ENCODE assay signal across 16 cellular contexts in genomic region chr12:131882804-131883520, GRCh38. TPM values are rescaled to one million over a fixed set of nuclear protein-coding genes. Genes with fewer than 3 reads are reported as not detected.
DNase-seq lines count a peak whose midpoint lies in the region; TF ChIP-seq lines count a peak whose summit lies in the region.
"Had no signal": no experiment of that assay in that cellular context is flagged by ENCODE, and none has a peak within 500 bp of the region (broad histone marks: within the 10 kb centered on the region; RNA-seq: fewer than 3 reads in every experiment).

No MANE protein-coding gene starts in this region.

- peaks cover 10% of the 10 kb centered on the region for H3K9me3 ChIP-seq in adipocyte (ENCODE audit: control insufficient read depth, low read length)
- H3K9me3 ChIP-seq in neutrophil: no peaks in the 10 kb centered on the region
- H3K9me3 ChIP-seq in MG63: peaks cover 2% of the 10 kb centered on the region; the same call in 1 of the 2 replicates
- H3K9me3 ChIP-seq in A673 (ENCODE audit: low read depth, low read length, poor library complexity, severe bottlenecking): no peaks in the 10 kb centered on the region
- H3K9me3 ChIP-seq: prostate gland had no signal

- H3K4me1 ChIP-seq in adipocyte (ENCODE audit: control insufficient read depth, insufficient read depth, low read length) (no peaks in the 10 kb centered on the region), neutrophil (ENCODE audit: control insufficient read depth in 1 of 2, insufficient read depth in 1 of 2, low read depth in 1 of 2, low read length in 1 of 2) (peaks cover 46 to 50% of the 10 kb centered on the region in 2 experiments), A673 (ENCODE audit: insufficient read depth, low read length, poor library complexity, severe bottlenecking) (no peaks in the 10 kb centered on the region)
- H3K4me1 ChIP-seq: esophagus muscularis mucosa, prostate gland had no signal

- H3K4me3 ChIP-seq in adipocyte (ENCODE audit: low read length) (no peak overlapping the region), neutrophil (ENCODE audit: low read depth in 1 of 2, low read length in 1 of 2) (no peak overlapping the region), MG63 (no peak overlapping the region), A673 (ENCODE audit: low read depth, low read length, poor library complexity, severe bottlenecking) (no peak overlapping the region)
- H3K4me3 ChIP-seq: esophagus muscularis mucosa, heart right ventricle, prostate gland had no signal

- intact Hi-C loops in A673 (cut with micrococcal nuclease; ENCODE audit: unreplicated experiment): no loop called here

- H3K27me3 ChIP-seq in adipocyte (replicated peaks; ENCODE audit: control insufficient read depth, insufficient read depth, low read length) (peaks cover 6% of the 10 kb centered on the region), neutrophil (no peaks in the 10 kb centered on the region), MG63 (no peaks in the 10 kb centered on the region; the same call in 1 of the 2 replicates), A673 (replicated peaks; ENCODE audit: insufficient read depth, low read depth, low read length, poor library complexity) (no peaks in the 10 kb centered on the region)
- H3K27me3 ChIP-seq: esophagus muscularis mucosa, heart right ventricle had no signal

- BruUV-seq in A673 (replicated peaks; lab: Mats Ljungman, UMichigan): no TSS peak

- peak overlapping the region; percentile 44 for H3K27ac ChIP-seq in neutrophil
- no peak overlapping the region for H3K27ac ChIP-seq in A673 (ENCODE audit: low read depth, low read length, poor library complexity, severe bottlenecking)
- H3K27ac ChIP-seq: esophagus muscularis mucosa, heart right ventricle, prostate gland had no signal

- no peaks in the 10 kb centered on the region for H3K36me3 ChIP-seq in adipocyte (ENCODE audit: control insufficient read depth, insufficient read depth, low read length, severe bottlenecking)
- H3K36me3 ChIP-seq in neutrophil: no peaks in the 10 kb centered on the region
- no peaks in the 10 kb centered on the region for H3K36me3 ChIP-seq in MG63
- H3K36me3 ChIP-seq in A673 (ENCODE audit: insufficient read depth, low read length, poor library complexity, severe bottlenecking): no peaks in the 10 kb centered on the region
- H3K36me3 ChIP-seq: esophagus muscularis mucosa, heart right ventricle, prostate gland had no signal

- POLR2A ChIA-PET in A673 (lab: Charles Lee; ENCODE audit: low non-redundant PET): no interaction called here

- DNase-seq in EL: peak; percentile 23
- DNase-seq in KBM-7: peak; percentile 49
- DNase-seq in adipocyte (ENCODE audit: low read depth): peak; percentile 28
- DNase-seq in NCI-H345 treated with DMSO at 0.1 percent for 48 hours (lab: John Stamatoyannopoulos, UW; ENCODE audit: unreplicated experiment): no peak
- DNase-seq in MG63: no peak
- DNase-seq in A673 (ENCODE audit: low spot score): no peak
- DNase-seq: activated CD4-positive, alpha-beta T cell treated with anti-CD3 and anti-CD28 coated beads, Interleukin-2, amount 50 U/mL, for 1 hour; amygdala; CD4-positive, alpha-beta memory T cell; heart right ventricle; left cardiac atrium; NCI-H146; NCI-H526 had no signal

- TF ChIP-seq CTCF in neutrophil (IDR thresholded peaks at IDR 0.05) (no peak), A673 (conservative IDR thresholded peaks at IDR 0.05; ENCODE audit: low read depth, low read length) (no peak)

- CTCF ChIA-PET in A673 (lab: Charles Lee): interaction anchor here (0.6 to 1.2 kb wide), 2 partner anchors 19 to 124 kb away, joined by 3 read pairs; no protein-coding TSS in a partner anchor

- in situ Hi-C loops in KBM-7 (cut with MboI; ENCODE audit: low pct_unique_long_range_greater_than_20kb, low sequenced_read_pairs): no loop called here

- no peak overlapping the region for H3K9ac ChIP-seq in adipocyte (ENCODE audit: low read length)

RNA-seq across cellular contexts. Expression of gene ULK1, which starts 11.5 kb away (rescaled TPM):
- total RNA-seq in MG63 (2014; rRNA removed; shearing (Covaris generic); ENCODE audit: low replicate concordance): 7.6 and 8.1 TPM in 2 replicates
- 56.1 and 57.3 TPM in 2 replicates for total RNA-seq in A673 (2021)

RNA-seq across cellular contexts. Expression of gene PUS1, which starts 46.1 kb away (rescaled TPM):
- 55.1 and 91.2 TPM in 2 replicates for total RNA-seq in MG63 (2014; rRNA removed; shearing (Covaris generic); ENCODE audit: low replicate concordance)
- total RNA-seq in A673 (2021): 83.3 and 103 TPM in 2 replicates

RNA-seq across cellular contexts. Expression of gene MMP17, which starts 54.8 kb away (rescaled TPM):
- 10.4 and 10.8 TPM in 2 replicates for total RNA-seq in MG63 (2014; rRNA removed; shearing (Covaris generic); ENCODE audit: low replicate concordance)
- total RNA-seq in A673 (2021): 12.6 and 14.9 TPM in 2 replicates

Comparison
In these comparisons a context has a peak if more than half of its experiments do, and no peak if none do; other contexts are left out.
1. DNase-seq: peak in EL (single experiment), KBM-7 (single experiment) and adipocyte (single experiment); none in NCI-H345 treated with DMSO at 0.1 percent for 48 hours (single experiment), MG63 (single experiment) and A673 (single experiment).